Comparison of ENCODE assay signal across 8 cellular contexts in the genomic region with DNA sequence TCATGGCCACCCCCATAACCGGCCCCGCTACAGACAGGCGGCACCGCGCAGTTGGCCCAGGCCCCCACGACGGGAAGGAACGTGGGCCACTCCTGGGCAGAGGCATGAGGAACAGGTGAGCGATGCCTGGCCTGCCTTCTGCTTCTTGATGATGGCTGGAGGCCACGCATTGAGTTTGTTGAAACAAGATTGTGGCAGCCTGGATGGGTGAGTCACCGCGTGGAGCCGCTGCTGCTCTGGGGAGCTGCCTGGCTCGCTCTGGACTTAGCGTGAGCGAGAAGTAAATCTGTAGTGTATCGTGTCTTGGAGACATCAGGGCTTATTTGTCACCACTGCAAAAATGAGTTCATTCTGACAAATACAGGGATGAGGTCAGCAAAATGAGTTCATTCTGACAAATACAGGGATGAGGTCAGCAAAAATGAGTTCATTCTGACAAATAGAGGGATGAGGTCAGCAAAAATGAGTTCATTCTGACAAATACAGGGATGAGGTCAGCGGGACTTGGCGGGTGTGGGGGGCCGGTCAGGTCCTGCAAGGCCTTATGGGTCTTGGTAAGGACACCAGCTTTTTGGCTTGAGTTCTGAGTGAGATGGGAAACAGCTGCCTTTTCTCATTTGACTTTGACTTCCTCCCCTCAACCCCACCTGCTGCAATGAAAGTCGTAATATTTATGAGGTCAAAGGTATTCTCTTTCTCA.
DNase-seq lines count a peak whose midpoint lies in the region; ATAC-seq and TF ChIP-seq lines count a peak whose summit lies in the region.

No MANE protein-coding gene starts in this region.

- no peaks in the 10 kb centered on the region for H3K27me3 ChIP-seq in SJSA1 (replicated peaks)

- no peak for ATAC-seq in HG02970 (IDR thresholded peaks at IDR 0.05; ENCODE audit: low FRiP score, unreplicated experiment)

- DNase-seq in stimulated activated CD4-positive, alpha-beta T cell treated with anti-CD3 and anti-CD28 coated beads, Interleukin-1b, Interleukin-23, amount 100 ng/mL, for 48 hours = peak; percentile 72
- no peak for DNase-seq in stimulated activated CD4-positive, alpha-beta T cell treated with anti-CD3 and anti-CD28 coated beads, Interleukin-12 subunit alpha, Interleukin-12 subunit beta, amount 100 ng/mL, for 4 hours
- DNase-seq in SJSA1 (ENCODE audit: low read depth in 1 of 2, low spot score in 2 of 2) (peak in 1 of 2 experiments; percentile 52), foreskin fibroblast (peak; percentile 63 to 72), GOT3 (lab: John Stamatoyannopoulos, UW) (no peak), LoVo (ENCODE audit: low spot score) (no peak), NCI-H1930 (lab: John Stamatoyannopoulos, UW) (no peak)

- TF ChIP-seq CTCF in foreskin fibroblast (IDR thresholded peaks at IDR 0.05; ENCODE audit: low read depth, low read length) = no peak

- peak overlapping the region; percentile 64; the same call in 1 of the 2 replicates for H3K27ac ChIP-seq in SJSA1

- H3K9me3 ChIP-seq in SJSA1 (replicated peaks) = peaks cover 4% of the 10 kb centered on the region

- no peaks in the 10 kb centered on the region for H3K36me3 ChIP-seq in SJSA1

- H3K4me3 ChIP-seq in SJSA1 = no peak overlapping the region
- no peak overlapping the region for H3K4me3 ChIP-seq in foreskin fibroblast (ENCODE audit: low read depth in 1 of 2, low read length in 2 of 2)

- peaks cover 46% of the 10 kb centered on the region for H3K4me1 ChIP-seq in SJSA1 (replicated peaks)

Comparison
In these comparisons a context has a peak if more than half of its experiments do, and no peak if none do; other contexts are left out.
1. DNase-seq: peak in stimulated activated CD4-positive, alpha-beta T cell treated with anti-CD3 and anti-CD28 coated beads, Interleukin-1b, Interleukin-23, amount 100 ng/mL, for 48 hours (single experiment) and foreskin fibroblast (2 of 2); none in stimulated activated CD4-positive, alpha-beta T cell treated with anti-CD3 and anti-CD28 coated beads, Interleukin-12 subunit alpha, Interleukin-12 subunit beta, amount 100 ng/mL, for 4 hours (single experiment), GOT3 (single experiment), LoVo (single experiment) and NCI-H1930 (0 of 2).